18 cellular contexts compared by ENCODE assay signal in genomic region chr11:133895551-133895950, GRCh38. TPM values are rescaled to one million over a fixed set of nuclear protein-coding genes. Genes with fewer than 3 reads are reported as not detected.
DNase-seq lines count a peak whose midpoint lies in the region; ATAC-seq and TF ChIP-seq lines count a peak whose summit lies in the region.
"Had no signal": no experiment of that assay in that cellular context is flagged by ENCODE, and none has a peak within 500 bp of the region (broad histone marks: within the 10 kb centered on the region; RNA-seq: fewer than 3 reads in every experiment).

No MANE protein-coding gene starts in this region.

- no peak overlapping the region for H2BK5ac ChIP-seq in H9 (ENCODE audit: insufficient read length, low read length)

- no peaks in the 10 kb centered on the region for H3K79me2 ChIP-seq in H9 (ENCODE audit: insufficient read depth, low read length)
- H3K79me2 ChIP-seq in smooth muscle cell (ENCODE audit: low read depth): no peaks in the 10 kb centered on the region

- intact Hi-C loops in activated CD4-positive, alpha-beta T cell treated with anti-CD3 and anti-CD28 coated beads for 36 hours (cut with DNase I, micrococcal nuclease): no loop called here

- ATAC-seq in activated CD4-positive, alpha-beta T cell treated with anti-CD3 and anti-CD28 coated beads for 36 hours: no peak
- ATAC-seq in T-helper 17 cell: no peak
- ATAC-seq: upper lobe of right lung had no signal

- no peak overlapping the region for H3K4ac ChIP-seq in H9 (ENCODE audit: low read depth, low read length)

- no peak overlapping the region for H3K14ac ChIP-seq in H9 (ENCODE audit: insufficient read depth, low read length)

- H3K4me2 ChIP-seq in H9 (ENCODE audit: insufficient read depth, insufficient read length, low read length) (peak overlapping the region; percentile 31), smooth muscle cell (peak overlapping the region; percentile 64)

- H3K36me3 Mint-ChIP-seq in activated CD4-positive, alpha-beta T cell treated with anti-CD3 and anti-CD28 coated beads, Interleukin-2, amount 10 ng/mL, durations not matched to agents 7 days and 5 days (ENCODE audit: low read depth): peaks cover 24% of the 10 kb centered on the region
- H3K36me3 Mint-ChIP-seq in activated CD4-positive, alpha-beta T cell treated with anti-CD3 and anti-CD28 coated beads for 36 hours (ENCODE audit: low read depth): peaks cover 14% of the 10 kb centered on the region
- H3K36me3 Mint-ChIP-seq in H9 (ENCODE audit: insufficient read depth in 1 of 3, low read depth in 3 of 3): peaks cover 0 to 6% (median 6%) of the 10 kb centered on the region in 3 experiments; a peak in 6 of 7 replicates
- H3K36me3 Mint-ChIP-seq in T-helper 17 cell (ENCODE audit: low read depth): no peaks in the 10 kb centered on the region

- DNase-seq in activated CD4-positive, alpha-beta T cell treated with anti-CD3 and anti-CD28 coated beads, Interleukin-2, amount 10 ng/mL, durations not matched to agents 7 days and 5 days: peak; percentile 4
- no peak for DNase-seq in activated CD4-positive, alpha-beta T cell treated with anti-CD3 and anti-CD28 coated beads for 36 hours
- peak; percentile 44 for DNase-seq in H9
- DNase-seq in T-helper 17 cell: no peak
- no peak for DNase-seq in smooth muscle cell (lab: John Stamatoyannopoulos, UW; ENCODE audit: unreplicated experiment)
- DNase-seq in LoVo (ENCODE audit: low spot score): no peak
- no peak for DNase-seq in NCI-H774 (lab: John Stamatoyannopoulos, UW)
- DNase-seq in NCI-H1105 treated with DMSO at 0.1 percent for 48 hours (lab: John Stamatoyannopoulos, UW): no peak
- DNase-seq: activated CD4-positive, alpha-beta memory T cell treated with anti-CD3 and anti-CD28 coated beads, Interleukin-2, amount 10 ng/mL, durations not matched to agents 7 days and 5 days; activated naive CD4-positive, alpha-beta T cell treated with anti-CD3 and anti-CD28 coated beads for 36 hours; occipital lobe; upper lobe of right lung had no signal

- H3T11ph ChIP-seq in H9 (ENCODE audit: low read length): no peak overlapping the region

- no peak overlapping the region for H3K4me3 ChIP-seq in smooth muscle cell
- H3K4me3 ChIP-seq: cardiac muscle cell, upper lobe of right lung had no signal

- TF ChIP-seq CTCF in H9 (conservative IDR thresholded peaks at IDR 0.05): no peak
- no peak for TF ChIP-seq CTCF in smooth muscle cell (IDR thresholded peaks at IDR 0.05; ENCODE audit: borderline replicate concordance, insufficient read depth, poor library complexity, severe bottlenecking)

- H3K27me3 ChIP-seq in H9 (ENCODE audit: insufficient read depth, low read length): no peaks in the 10 kb centered on the region
- no peaks in the 10 kb centered on the region for H3K27me3 ChIP-seq in smooth muscle cell (ENCODE audit: low read depth)
- H3K27me3 ChIP-seq: cardiac muscle cell, upper lobe of right lung had no signal

- no peaks in the 10 kb centered on the region for H3K36me3 ChIP-seq in smooth muscle cell (ENCODE audit: low read depth)
- H3K36me3 ChIP-seq: cardiac muscle cell, upper lobe of right lung had no signal

- peaks cover 11% of the 10 kb centered on the region for H3K27me3 Mint-ChIP-seq in activated CD4-positive, alpha-beta T cell treated with anti-CD3 and anti-CD28 coated beads, Interleukin-2, amount 10 ng/mL, durations not matched to agents 7 days and 5 days
- peaks cover 7% of the 10 kb centered on the region for H3K27me3 Mint-ChIP-seq in activated CD4-positive, alpha-beta T cell treated with anti-CD3 and anti-CD28 coated beads for 36 hours
- H3K27me3 Mint-ChIP-seq in H9 (ENCODE audit: low read depth) (peaks cover 15% of the 10 kb centered on the region), T-helper 17 cell (peaks cover 13% of the 10 kb centered on the region)

- H2AFZ ChIP-seq in H9 (ENCODE audit: low read length) (no peak overlapping the region), smooth muscle cell (ENCODE audit: low read depth) (peak overlapping the region; percentile 44)

- no peak overlapping the region for H3K27ac Mint-ChIP-seq in activated CD4-positive, alpha-beta T cell treated with anti-CD3 and anti-CD28 coated beads, Interleukin-2, amount 10 ng/mL, durations not matched to agents 7 days and 5 days
- no peak overlapping the region for H3K27ac Mint-ChIP-seq in activated CD4-positive, alpha-beta T cell treated with anti-CD3 and anti-CD28 coated beads for 36 hours
- H3K27ac Mint-ChIP-seq in H9: no peak overlapping the region; a peak in 1 of 7 replicates
- H3K27ac Mint-ChIP-seq in T-helper 17 cell: peak overlapping the region; percentile 63
- H3K27ac Mint-ChIP-seq: activated CD4-positive, alpha-beta memory T cell treated with anti-CD3 and anti-CD28 coated beads, Interleukin-2, amount 10 ng/mL, durations not matched to agents 7 days and 5 days; activated naive CD4-positive, alpha-beta T cell treated with anti-CD3 and anti-CD28 coated beads for 36 hours had no signal

- CTCF ChIA-PET in activated CD4-positive, alpha-beta T cell treated with anti-CD3 and anti-CD28 coated beads, Interleukin-2, amount 10 ng/mL, durations not matched to agents 7 days and 5 days (lab: Charles Lee): no interaction called here
- CTCF ChIA-PET in activated CD4-positive, alpha-beta T cell treated with anti-CD3 and anti-CD28 coated beads for 36 hours (lab: Charles Lee): no interaction called here

- POLR2A ChIA-PET in activated CD4-positive, alpha-beta T cell treated with anti-CD3 and anti-CD28 coated beads, Interleukin-2, amount 10 ng/mL, durations not matched to agents 7 days and 5 days (lab: Charles Lee): no interaction called here
- POLR2A ChIA-PET in activated CD4-positive, alpha-beta T cell treated with anti-CD3 and anti-CD28 coated beads for 36 hours (lab: Charles Lee): no interaction called here

- H2BK20ac ChIP-seq in H9 (ENCODE audit: low read depth, low read length, poor library complexity, severe bottlenecking): no peak overlapping the region

- no CpG with 5 or more reads among the region's 8 CpGs for WGBS in H9 (ENCODE audit: extremely low coverage, insufficient read length, low lambda C conversion rate)
- 66% methylated on average over 8 of the region's 8 CpGs for WGBS in smooth muscle cell (ENCODE audit: low lambda C conversion rate)

- H4K5ac ChIP-seq in H9 (ENCODE audit: insufficient read length, low read depth, low read length): no peak overlapping the region

- H3K18ac ChIP-seq in H9 (ENCODE audit: insufficient read length, low read depth, low read length): no peak overlapping the region

- no peak overlapping the region for H3K56ac ChIP-seq in H9 (ENCODE audit: insufficient read length, low read depth, low read length)

- H2BK120ac ChIP-seq in H9 (ENCODE audit: low read depth, low read length, poor library complexity, severe bottlenecking): no peak overlapping the region

- H3K4me1 ChIP-seq in H9 (ENCODE audit: insufficient read depth, low read length): peaks cover 6% of the 10 kb centered on the region; the same call in 1 of the 2 replicates
- H3K4me1 ChIP-seq in smooth muscle cell (ENCODE audit: low read depth): peaks cover 18% of the 10 kb centered on the region
- H3K4me1 ChIP-seq: upper lobe of right lung had no signal

- H3K9me3 ChIP-seq in H9 (ENCODE audit: control insufficient read depth, low read depth, low read length): no peaks in the 10 kb centered on the region
- no peaks in the 10 kb centered on the region for H3K9me3 ChIP-seq in T-helper 17 cell (ENCODE audit: control insufficient read depth, low read length, poor library complexity, severe bottlenecking)
- H3K9me3 ChIP-seq in smooth muscle cell (replicated peaks; ENCODE audit: low read depth): no peaks in the 10 kb centered on the region
- H3K9me3 ChIP-seq: upper lobe of right lung had no signal

- H3K4me1 Mint-ChIP-seq in activated CD4-positive, alpha-beta T cell treated with anti-CD3 and anti-CD28 coated beads, Interleukin-2, amount 10 ng/mL, durations not matched to agents 7 days and 5 days: peaks cover 5% of the 10 kb centered on the region
- peaks cover 2% of the 10 kb centered on the region for H3K4me1 Mint-ChIP-seq in activated CD4-positive, alpha-beta T cell treated with anti-CD3 and anti-CD28 coated beads for 36 hours
- H3K4me1 Mint-ChIP-seq in H9: peaks cover 36 to 39% of the 10 kb centered on the region in 2 experiments
- peaks cover 11% of the 10 kb centered on the region for H3K4me1 Mint-ChIP-seq in T-helper 17 cell
- H3K4me1 Mint-ChIP-seq: activated CD4-positive, alpha-beta memory T cell treated with anti-CD3 and anti-CD28 coated beads, Interleukin-2, amount 10 ng/mL, durations not matched to agents 7 days and 5 days had no signal

- no peak overlapping the region for H4K91ac ChIP-seq in H9 (ENCODE audit: insufficient read length, low read depth, low read length)

- no peak overlapping the region for H3K4me3 Mint-ChIP-seq in activated CD4-positive, alpha-beta T cell treated with anti-CD3 and anti-CD28 coated beads, Interleukin-2, amount 10 ng/mL, durations not matched to agents 7 days and 5 days
- H3K4me3 Mint-ChIP-seq in activated CD4-positive, alpha-beta T cell treated with anti-CD3 and anti-CD28 coated beads for 36 hours: no peak overlapping the region
- peak overlapping the region in 1 of 2 experiments; percentile 8; a peak in 1 of 5 replicates for H3K4me3 Mint-ChIP-seq in H9
- H3K4me3 Mint-ChIP-seq in T-helper 17 cell: no peak overlapping the region
- H3K4me3 Mint-ChIP-seq: activated CD4-positive, alpha-beta memory T cell treated with anti-CD3 and anti-CD28 coated beads, Interleukin-2, amount 10 ng/mL, durations not matched to agents 7 days and 5 days; activated naive CD4-positive, alpha-beta T cell treated with anti-CD3 and anti-CD28 coated beads for 36 hours had no signal

- H3K27ac ChIP-seq in H9 (ENCODE audit: insufficient read length, low read depth, low read length) (no peak overlapping the region), smooth muscle cell (ENCODE audit: low read depth) (peak overlapping the region; percentile 37)
- H3K27ac ChIP-seq: cardiac muscle cell, upper lobe of right lung had no signal

- no peaks in the 10 kb centered on the region for H3K23me2 ChIP-seq in H9 (ENCODE audit: insufficient read length, low read depth, low read length, poor library complexity, severe bottlenecking)

- no peaks in the 10 kb centered on the region for H3F3A ChIP-seq in smooth muscle cell (ENCODE audit: low read depth)

- H2BK12ac ChIP-seq in H9 (ENCODE audit: insufficient read length, low read depth, low read length): no peak overlapping the region

- no peaks in the 10 kb centered on the region for H3K9me3 Mint-ChIP-seq in activated CD4-positive, alpha-beta T cell treated with anti-CD3 and anti-CD28 coated beads, Interleukin-2, amount 10 ng/mL, durations not matched to agents 7 days and 5 days
- H3K9me3 Mint-ChIP-seq in activated CD4-positive, alpha-beta T cell treated with anti-CD3 and anti-CD28 coated beads for 36 hours (ENCODE audit: low read depth): no peaks in the 10 kb centered on the region
- H3K9me3 Mint-ChIP-seq in H9: no peaks in the 10 kb centered on the region
- H3K9me3 Mint-ChIP-seq: activated CD4-positive, alpha-beta memory T cell treated with anti-CD3 and anti-CD28 coated beads, Interleukin-2, amount 10 ng/mL, durations not matched to agents 7 days and 5 days; activated naive CD4-positive, alpha-beta T cell treated with anti-CD3 and anti-CD28 coated beads for 36 hours had no signal

- H3K9ac ChIP-seq in H9 (ENCODE audit: extremely low read depth, insufficient read length, low read length) (no peak overlapping the region), smooth muscle cell (ENCODE audit: low read depth) (no peak overlapping the region)

- H2AK5ac ChIP-seq in H9 (ENCODE audit: insufficient read length, low read length): no peak overlapping the region

- no peaks in the 10 kb centered on the region for H3K79me1 ChIP-seq in H9 (ENCODE audit: insufficient read depth, low read depth, low read length, poor library complexity, severe bottlenecking)

- H4K20me1 ChIP-seq in H9 (ENCODE audit: control insufficient read depth, insufficient read depth, insufficient read length) (no peaks in the 10 kb centered on the region), smooth muscle cell (ENCODE audit: low read depth) (no peaks in the 10 kb centered on the region)

- no peak overlapping the region for H3K23ac ChIP-seq in H9 (ENCODE audit: insufficient read length, low read depth, low read length)

- H4K8ac ChIP-seq in H9 (replicated peaks; ENCODE audit: insufficient read length, low read depth, low read length): no peak overlapping the region

- no peak overlapping the region for H2BK15ac ChIP-seq in H9 (ENCODE audit: low read depth, low read length)

RNA-seq across cellular contexts. Expression of gene SPATA19, which starts 50.2 kb away (rescaled TPM):
- total RNA-seq in activated CD4-positive, alpha-beta T cell treated with anti-CD3 and anti-CD28 coated beads, Interleukin-2, amount 10 ng/mL, durations not matched to agents 7 days and 5 days: not detected
- total RNA-seq in activated CD4-positive, alpha-beta T cell treated with anti-CD3 and anti-CD28 coated beads for 36 hours: not detected
- total RNA-seq in H9 (2021) (not detected in 2 replicates), T-helper 17 cell (not detected), smooth muscle cell (0.76 TPM in 1 of 2 replicates, not detected in the other)
- not detected in 2 replicates for polyA plus RNA-seq in smooth muscle cell
- total RNA-seq: A172; activated CD4-positive, alpha-beta memory T cell treated with anti-CD3 and anti-CD28 coated beads, Interleukin-2, amount 10 ng/mL, durations not matched to agents 7 days and 5 days; activated naive CD4-positive, alpha-beta T cell treated with anti-CD3 and anti-CD28 coated beads for 36 hours; cardiac muscle cell; HT-29; lower leg skin; NCI-H460; occipital lobe; RPMI7951; upper lobe of right lung had no signal
- polyA plus RNA-seq: cardiac muscle cell had no signal

Comparison
In these comparisons a context has a peak if more than half of its experiments do, and no peak if none do; other contexts are left out.
1. DNase-seq: peak in activated CD4-positive, alpha-beta T cell treated with anti-CD3 and anti-CD28 coated beads, Interleukin-2, amount 10 ng/mL, durations not matched to agents 7 days and 5 days (single experiment) and H9 (single experiment); none in activated CD4-positive, alpha-beta T cell treated with anti-CD3 and anti-CD28 coated beads for 36 hours (single experiment), T-helper 17 cell (0 of 3), smooth muscle cell (single experiment), LoVo (single experiment), NCI-H774 (single experiment) and NCI-H1105 treated with DMSO at 0.1 percent for 48 hours (single experiment).